Comparison of ENCODE assay signal across 28 cellular contexts in genomic region chr5:119551819-119552218, GRCh38.
"Had no signal": no experiment of that assay in that cellular context is flagged by ENCODE, and none has a peak within 500 bp of the region (broad histone marks: within the 10 kb centered on the region; RNA-seq: fewer than 3 reads in every experiment).

No MANE protein-coding gene starts in this region.

- H3K9me3 ChIP-seq: suprapubic skin, testis, thoracic aorta, thyroid gland, tibial artery, upper lobe of left lung, upper lobe of right lung, uterus, vagina had no signal

- H3K4me1 Mint-ChIP-seq: stimulated activated effector memory CD8-positive, alpha-beta T cell treated with anti-CD3 and anti-CD28 coated beads, Interleukin-12 subunit alpha, Interleukin-12 subunit beta, amount 100 ng/mL, for 72 hours; stimulated activated memory B cell treated with anti-CD40 and anti-IgM and Interleukin-4, amounts not matched to agents 10 μg/mL and 1 μg/mL and 100 μg/mL, for 72 hours; stimulated activated naive B cell treated with anti-CD40 and anti-IgM and Interleukin-4, amounts not matched to agents 10 μg/mL and 1 μg/mL and 100 μg/mL, for 72 hours; stimulated activated naive CD8-positive, alpha-beta T cell treated with anti-CD3 and anti-CD28 coated beads, Interleukin-15, amount 100 ng/mL, for 72 hours had no signal

- H3K27ac ChIP-seq: stomach, suprapubic skin, testis, thoracic aorta, thyroid gland, tibial artery, tibial nerve, transverse colon, upper lobe of left lung, upper lobe of right lung, uterus, vagina had no signal

- ATAC-seq: stimulated activated effector memory CD8-positive, alpha-beta T cell treated with anti-CD3 and anti-CD28 coated beads, Interleukin-12 subunit alpha, Interleukin-12 subunit beta, amount 100 ng/mL, for 72 hours; stimulated activated memory B cell treated with anti-CD40 and anti-IgM and Interleukin-4, amounts not matched to agents 10 μg/mL and 1 μg/mL and 100 μg/mL, for 72 hours; stimulated activated naive B cell treated with anti-CD40 and anti-IgM and Interleukin-4, amounts not matched to agents 10 μg/mL and 1 μg/mL and 100 μg/mL, for 72 hours; stimulated activated naive CD8-positive, alpha-beta T cell treated with anti-CD3 and anti-CD28 coated beads, Interleukin-15, amount 100 ng/mL, for 72 hours; stimulated activated naive CD8-positive, alpha-beta T cell treated with anti-CD3 and anti-CD28 coated beads, Interleukin-15, Interleukin-2, amounts not matched to agents 100 U/mL and 50 U/mL, for 24 hours; upper lobe of right lung had no signal

- H3K4me3 Mint-ChIP-seq: stimulated activated effector memory CD8-positive, alpha-beta T cell treated with anti-CD3 and anti-CD28 coated beads, Interleukin-12 subunit alpha, Interleukin-12 subunit beta, amount 100 ng/mL, for 72 hours; stimulated activated memory B cell treated with anti-CD40 and anti-IgM and Interleukin-4, amounts not matched to agents 10 μg/mL and 1 μg/mL and 100 μg/mL, for 72 hours; stimulated activated naive B cell treated with anti-CD40 and anti-IgM and Interleukin-4, amounts not matched to agents 10 μg/mL and 1 μg/mL and 100 μg/mL, for 72 hours; stimulated activated naive CD8-positive, alpha-beta T cell treated with anti-CD3 and anti-CD28 coated beads, Interleukin-15, amount 100 ng/mL, for 72 hours; stimulated activated naive CD8-positive, alpha-beta T cell treated with anti-CD3 and anti-CD28 coated beads, Interleukin-15, Interleukin-2, amounts not matched to agents 100 ng/mL and 50 ng/mL, for 24 hours had no signal

- H3K36me3 ChIP-seq: suprapubic skin, thoracic aorta, thyroid gland, tibial nerve, transverse colon, upper lobe of left lung, upper lobe of right lung, uterus, vagina had no signal

- H3K27me3 Mint-ChIP-seq: stimulated activated naive B cell treated with anti-CD40 and anti-IgM and Interleukin-4, amounts not matched to agents 10 μg/mL and 1 μg/mL and 100 μg/mL, for 72 hours; stimulated activated naive CD8-positive, alpha-beta T cell treated with anti-CD3 and anti-CD28 coated beads, Interleukin-15, amount 100 ng/mL, for 72 hours; stimulated activated naive CD8-positive, alpha-beta T cell treated with anti-CD3 and anti-CD28 coated beads, Interleukin-15, Interleukin-2, amounts not matched to agents 100 ng/mL and 50 ng/mL, for 24 hours had no signal

- H3K27me3 ChIP-seq: stomach, suprapubic skin, testis, thyroid gland, tibial artery, tibial nerve, transverse colon, upper lobe of left lung, upper lobe of right lung, uterus, vagina had no signal

- H3K27ac Mint-ChIP-seq: stimulated activated effector memory CD8-positive, alpha-beta T cell treated with anti-CD3 and anti-CD28 coated beads, Interleukin-12 subunit alpha, Interleukin-12 subunit beta, amount 100 ng/mL, for 72 hours; stimulated activated memory B cell treated with anti-CD40 and anti-IgM and Interleukin-4, amounts not matched to agents 10 μg/mL and 1 μg/mL and 100 μg/mL, for 72 hours; stimulated activated naive B cell treated with anti-CD40 and anti-IgM and Interleukin-4, amounts not matched to agents 10 μg/mL and 1 μg/mL and 100 μg/mL, for 72 hours; stimulated activated naive CD8-positive, alpha-beta T cell treated with anti-CD3 and anti-CD28 coated beads, Interleukin-15, Interleukin-2, amounts not matched to agents 100 ng/mL and 50 ng/mL, for 24 hours had no signal

- H3K4me1 ChIP-seq: stomach, suprapubic skin, testis, thyroid gland, tibial artery, tibial nerve, transverse colon, upper lobe of left lung, upper lobe of right lung, uterus, vagina had no signal

- H3K4me3 ChIP-seq: stomach, suprapubic skin, testis, thoracic aorta, thyroid gland, tibial artery, tibial nerve, transverse colon, upper lobe of left lung, upper lobe of right lung, uterus, vagina had no signal

- H3K36me3 Mint-ChIP-seq: stimulated activated effector memory CD8-positive, alpha-beta T cell treated with anti-CD3 and anti-CD28 coated beads, Interleukin-12 subunit alpha, Interleukin-12 subunit beta, amount 100 ng/mL, for 72 hours had no signal

- FAIRE-seq: urothelium cell line had no signal

- DNase-seq: stimulated activated CD4-positive, alpha-beta T cell treated with anti-CD3 and anti-CD28 coated beads, Interleukin-2, amount 100 ng/mL, for 48 hours; stimulated activated CD4-positive, alpha-beta T cell treated with anti-CD3 and anti-CD28 coated beads, Interleukin-4, amount 100 ng/mL, for 1 hour; stimulated activated CD4-positive, alpha-beta T cell treated with anti-CD3 and anti-CD28 coated beads, Interleukin-4, amount 100 ng/mL, for 24 hours; stimulated activated CD4-positive, alpha-beta T cell treated with anti-CD3 and anti-CD28 coated beads, Interleukin-4, amount 100 ng/mL, for 4 hours; stimulated activated CD8-positive, alpha-beta memory T cell treated with anti-CD3 and anti-CD28 coated beads, Interleukin-4, amount 100 ng/mL, for 48 hours; stimulated activated naive B cell treated with anti-CD40 and anti-IgM and Interleukin-4, amounts not matched to agents 10 μg/mL and 1 μg/mL and 100 μg/mL, for 72 hours; stimulated activated naive CD4-positive, alpha-beta T cell; stimulated activated naive CD4-positive, alpha-beta T cell treated with Interleukin-2 at 50 U/mL for 16 hours; stimulated activated naive CD8-positive, alpha-beta T cell treated with anti-CD3 and anti-CD28 coated beads, Interleukin-15, amount 100 ng/mL, for 72 hours; stimulated activated naive CD8-positive, alpha-beta T cell treated with anti-CD3 and anti-CD28 coated beads, Interleukin-15, Interleukin-2, amounts not matched to agents 100 U/mL and 50 U/mL, for 24 hours; stomach; substantia nigra; testis; thyroid gland; tibial artery; transverse colon; trophoblast cell; upper lobe of left lung; upper lobe of right lung; uterus had no signal
